Comparison of ENCODE assay signal across 18 cellular contexts in genomic region chrX:34559325-34559724, GRCh38.
A peak's percentile ranks its signal among the peaks of the same experiment; 100 is the strongest.
DNase-seq lines count a peak whose midpoint lies in the region; ATAC-seq, FAIRE-seq and TF ChIP-seq lines count a peak whose summit lies in the region.
"Had no signal": no experiment of that assay in that cellular context is flagged by ENCODE, and none has a peak within 500 bp of the region (broad histone marks: within the 10 kb centered on the region; RNA-seq: fewer than 3 reads in every experiment).

No MANE protein-coding gene starts in this region.

- H4K20me1 ChIP-seq in HepG2 (ENCODE audit: insufficient read depth, low read length): no peaks in the 10 kb centered on the region

- peaks cover 3% of the 10 kb centered on the region for H3K9me3 Mint-ChIP-seq in activated naive CD4-positive, alpha-beta T cell treated with anti-CD3 and anti-CD28 coated beads for 36 hours
- H3K9me3 Mint-ChIP-seq: activated naive CD8-positive, alpha-beta T cell treated with anti-CD3 and anti-CD28 coated beads, Interleukin-2, amount 50 U/mL, for 24 hours had no signal

- no peak for TF ChIP-seq CTCF in bronchial epithelial cell (IDR thresholded peaks at IDR 0.05; ENCODE audit: insufficient read depth, low read length, severe bottlenecking)
- TF ChIP-seq CTCF in HepG2 (CRISPR knock-in tag; IDR thresholded peaks at IDR 0.05): no peak
- no peak for TF ChIP-seq CTCF in GM13976 (IDR thresholded peaks at IDR 0.05; ENCODE audit: borderline replicate concordance, control extremely low read depth, extremely low read depth, insufficient read depth, missing control alignments)

- intact Hi-C loops in activated naive CD4-positive, alpha-beta T cell treated with anti-CD3 and anti-CD28 coated beads for 36 hours (cut with micrococcal nuclease): no loop called here
- intact Hi-C loops in HepG2 (cut with micrococcal nuclease; ENCODE audit: unreplicated experiment): no loop called here

- H3K27ac Mint-ChIP-seq in activated naive CD4-positive, alpha-beta T cell treated with anti-CD3 and anti-CD28 coated beads for 36 hours: no peak overlapping the region
- H3K27ac Mint-ChIP-seq: activated naive CD8-positive, alpha-beta T cell treated with anti-CD3 and anti-CD28 coated beads, Interleukin-2, amount 50 U/mL, for 24 hours had no signal

- CTCF ChIA-PET in activated naive CD4-positive, alpha-beta T cell treated with anti-CD3 and anti-CD28 coated beads for 36 hours (lab: Charles Lee): no interaction called here
- CTCF ChIA-PET in HepG2 (lab: Yijun Ruan, JAX; ENCODE audit: low intra/inter-chr PET ratio, low total read pairs): no interaction called here

- H2AFZ ChIP-seq in HepG2 (ENCODE audit: low read length): no peak overlapping the region

- 100% methylated on average over 1 of the region's 1 CpG for WGBS in HUES64
- 8% methylated on average over 1 of the region's 1 CpG for WGBS in HepG2 (ENCODE audit: low lambda C conversion rate)

- no peaks in the 10 kb centered on the region for H3K4me1 Mint-ChIP-seq in activated naive CD4-positive, alpha-beta T cell treated with anti-CD3 and anti-CD28 coated beads for 36 hours (ENCODE audit: low read depth)
- H3K4me1 Mint-ChIP-seq: activated naive CD8-positive, alpha-beta T cell treated with anti-CD3 and anti-CD28 coated beads, Interleukin-2, amount 50 U/mL, for 24 hours had no signal

- no peak overlapping the region for H3K4me2 ChIP-seq in HepG2 (ENCODE audit: low read depth, low read length)

- no peaks in the 10 kb centered on the region for H3K27me3 Mint-ChIP-seq in activated naive CD4-positive, alpha-beta T cell treated with anti-CD3 and anti-CD28 coated beads for 36 hours (ENCODE audit: low read depth)
- H3K27me3 Mint-ChIP-seq: activated naive CD8-positive, alpha-beta T cell treated with anti-CD3 and anti-CD28 coated beads, Interleukin-2, amount 50 U/mL, for 24 hours had no signal

- H3K27ac ChIP-seq in HUES64 (ENCODE audit: low read depth, low read length) (peak overlapping the region; percentile 80; the same call in 1 of the 2 replicates), HepG2 (ENCODE audit: extremely low read length, insufficient read depth, low read length) (no peak overlapping the region)
- H3K27ac ChIP-seq: epithelial cell of prostate, right lobe of liver had no signal

- POLR2A ChIA-PET in HepG2 (lab: Yijun Ruan, JAX): no interaction called here

- no peaks in the 10 kb centered on the region for H3K36me3 Mint-ChIP-seq in activated naive CD4-positive, alpha-beta T cell treated with anti-CD3 and anti-CD28 coated beads for 36 hours (ENCODE audit: low read depth)

- H3K27me3 ChIP-seq in HUES64 (ENCODE audit: insufficient read depth, low read length): no peaks in the 10 kb centered on the region; the same call in 1 of the 2 replicates
- H3K27me3 ChIP-seq in bronchial epithelial cell (ENCODE audit: control insufficient read depth, insufficient read depth, low read length): no peaks in the 10 kb centered on the region
- H3K27me3 ChIP-seq in HepG2 (ENCODE audit: control insufficient read depth in 1 of 2, insufficient read depth in 2 of 2, low read length in 2 of 2): no peaks in the 10 kb centered on the region
- H3K27me3 ChIP-seq: right lobe of liver had no signal

- TF ChIP-seq RAD21 in HepG2 (CRISPR knock-in tag; IDR thresholded peaks at IDR 0.05): no peak

- TF ChIP-seq EP300 in HepG2 (IDR thresholded peaks at IDR 0.05; ENCODE audit: low read depth in 2 of 2, low read length in 2 of 2) (no peak), HepG2 (CRISPR knock-in tag; IDR thresholded peaks at IDR 0.05; ENCODE audit: borderline replicate concordance) (no peak)

- H3K9ac ChIP-seq in HUES64 (ENCODE audit: low read depth, low read length): peak overlapping the region; percentile 44; the same call in 1 of the 2 replicates
- no peak overlapping the region for H3K9ac ChIP-seq in HepG2 (ENCODE audit: insufficient read depth, low read depth, low read length)

- H3K9me3 ChIP-seq in HUES64 (ENCODE audit: insufficient read depth, low read depth, low read length) (no peaks in the 10 kb centered on the region), HepG2 (ENCODE audit: low read length) (peaks cover 8% of the 10 kb centered on the region; the same call in 1 of the 2 replicates)
- H3K9me3 ChIP-seq: right lobe of liver had no signal

- no peak overlapping the region for H3K4me3 Mint-ChIP-seq in activated naive CD4-positive, alpha-beta T cell treated with anti-CD3 and anti-CD28 coated beads for 36 hours
- H3K4me3 Mint-ChIP-seq: activated naive CD8-positive, alpha-beta T cell treated with anti-CD3 and anti-CD28 coated beads, Interleukin-2, amount 50 U/mL, for 24 hours had no signal

- in situ Hi-C loops in HepG2 (cut with HindIII; ENCODE audit: extremely low pct_ligation_motif_present, low pct_unique_long_range_greater_than_20kb): no loop called here
- in situ Hi-C loops in GM13976 (cut with MboI; ENCODE audit: low sequenced_read_pairs, unreplicated experiment): no loop called here

- BruUV-seq in HepG2 (replicated peaks; lab: Mats Ljungman, UMichigan): no TSS peak

- H3K4me3 ChIP-seq in HUES64 (ENCODE audit: low read length): no peak overlapping the region
- H3K4me3 ChIP-seq in bronchial epithelial cell (ENCODE audit: low read depth, low read length): no peak overlapping the region
- H3K4me3 ChIP-seq in HepG2 (replicated peaks in 1 of 3; ENCODE audit: insufficient read depth in 1 of 3, low read depth in 2 of 3, low read length in 3 of 3): no peak overlapping the region
- H3K4me3 ChIP-seq: right lobe of liver had no signal

- peaks cover 60% of the 10 kb centered on the region for H3K4me1 ChIP-seq in HUES64 (ENCODE audit: insufficient read depth, low read length)
- H3K4me1 ChIP-seq in HepG2 (ENCODE audit: insufficient read depth, low read length): no peaks in the 10 kb centered on the region
- H3K4me1 ChIP-seq: right lobe of liver had no signal

- FAIRE-seq in bronchial epithelial cell (lab: Jason Lieb, UNC): no peak
- no peak for FAIRE-seq in HepG2 (lab: Jason Lieb, UNC)
- FAIRE-seq: GM12891 had no signal

- TF ChIP-seq POLR2A in HepG2 (IDR thresholded peaks at IDR 0.05; ENCODE audit: insufficient read depth in 1 of 2, low read depth in 2 of 2, low read length in 2 of 2): no peak

- peak; percentile 6 for DNase-seq in activated naive CD4-positive, alpha-beta T cell treated with anti-CD3 and anti-CD28 coated beads for 36 hours
- DNase-seq in activated naive CD4-positive, alpha-beta T cell treated with Interleukin-2 at 50 U/mL for 16 hours: no peak
- DNase-seq in bronchial epithelial cell (ENCODE audit: low read depth): peak; percentile 64
- DNase-seq in pulmonary artery endothelial cell (ENCODE audit: low read depth, low spot score): peak; percentile 11
- DNase-seq in HepG2 (ENCODE audit: low spot score): no peak
- DNase-seq in NCI-H1105 treated with DMSO at 0.1 percent for 48 hours (lab: John Stamatoyannopoulos, UW): no peak
- no peak for DNase-seq in GM13976 (ENCODE audit: low spot score)
- DNase-seq: activated CD4-positive, alpha-beta T cell treated with anti-CD3 and anti-CD28 coated beads for 48 hours; activated naive CD8-positive, alpha-beta T cell treated with anti-CD3 and anti-CD28 coated beads, Interleukin-2, amount 50 U/mL, for 24 hours; C1 segment of cervical spinal cord; GOT3; mesendoderm; NCI-H1694 treated with DMSO at 0.1 percent for 48 hours; right lobe of liver; SHP77 treated with DMSO at 0.1 percent for 48 hours had no signal

- H3K36me3 ChIP-seq in HUES64 (ENCODE audit: insufficient read depth, low read length) (no peaks in the 10 kb centered on the region), bronchial epithelial cell (ENCODE audit: control insufficient read depth, insufficient read depth, low read length) (no peaks in the 10 kb centered on the region), HepG2 (replicated peaks in 1 of 2; ENCODE audit: control insufficient read depth in 1 of 2, insufficient read depth in 2 of 2, low read length in 2 of 2) (no peaks in the 10 kb centered on the region)
- H3K36me3 ChIP-seq: right lobe of liver had no signal

- H3K79me2 ChIP-seq in HepG2 (ENCODE audit: insufficient read depth, low read length): no peaks in the 10 kb centered on the region

- ATAC-seq in HepG2: no peak
- ATAC-seq: activated naive CD8-positive, alpha-beta T cell treated with anti-CD3 and anti-CD28 coated beads, Interleukin-2, amount 50 U/mL, for 24 hours; right lobe of liver had no signal

TF ChIP-seq in HepG2, 621 proteins besides CTCF, POLR2A, EP300 and RAD21:
- TF ChIP-seq KDM5B (CRISPR knock-in tag; IDR thresholded peaks at IDR 0.05; ENCODE audit: borderline replicate concordance) (no peak), ZFP1 (CRISPR knock-in tag; IDR thresholded peaks at IDR 0.05) (no peak), ZFP36L2 (CRISPR knock-in tag; IDR thresholded peaks at IDR 0.05) (no peak), ZFP41 (CRISPR knock-in tag; IDR thresholded peaks at IDR 0.05; ENCODE audit: borderline replicate concordance) (no peak), ZNF251 (CRISPR knock-in tag; IDR thresholded peaks at IDR 0.05) (no peak)
TF ChIP-seq in HepG2: peak in this region for 0.

Comparison
In these comparisons a context has a peak if more than half of its experiments do, and no peak if none do; other contexts are left out.
1. DNase-seq: peak in activated naive CD4-positive, alpha-beta T cell treated with anti-CD3 and anti-CD28 coated beads for 36 hours (single experiment), bronchial epithelial cell (single experiment) and pulmonary artery endothelial cell (single experiment); none in activated naive CD4-positive, alpha-beta T cell treated with Interleukin-2 at 50 U/mL for 16 hours (single experiment), HepG2 (single experiment), NCI-H1105 treated with DMSO at 0.1 percent for 48 hours (single experiment) and GM13976 (single experiment).